Comparison of ENCODE assay signal across 1 cellular context in the genomic region with DNA sequence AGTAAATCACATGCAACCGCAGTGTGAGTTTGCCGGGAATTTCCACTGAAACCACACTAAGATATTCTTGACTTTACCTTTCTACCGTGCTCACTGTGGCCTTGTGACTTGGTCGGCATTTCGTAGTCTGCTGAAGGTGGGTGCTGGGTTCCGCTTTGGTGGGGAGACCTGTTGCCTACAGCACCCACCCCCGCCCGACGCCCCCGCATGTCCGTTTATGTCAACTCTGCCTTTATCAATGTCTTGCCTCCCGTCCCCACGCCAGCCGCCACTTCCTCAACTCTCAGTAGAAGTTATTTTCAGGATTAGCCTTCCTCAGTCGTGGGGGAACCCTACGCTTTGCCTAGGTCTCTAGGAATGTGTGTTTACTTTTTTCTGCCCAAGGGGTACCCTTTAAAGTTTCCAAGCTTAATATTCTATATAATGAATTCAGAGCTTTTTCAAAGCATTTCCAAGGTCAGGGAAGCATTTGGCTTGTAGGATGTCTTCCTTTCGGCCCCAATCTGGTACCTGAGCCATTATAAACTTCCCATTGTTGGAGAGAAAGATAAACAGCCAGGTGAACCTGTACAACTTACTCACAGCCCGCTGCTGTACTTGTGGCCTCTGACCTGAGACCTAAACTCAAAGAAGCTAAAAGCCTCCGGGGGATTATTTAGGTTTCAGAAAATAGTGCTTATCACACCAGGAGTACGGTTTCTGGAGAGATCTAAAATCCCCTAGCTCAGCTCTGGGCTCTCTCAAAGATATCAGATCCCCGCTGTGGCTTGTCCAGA.
TF ChIP-seq lines count a peak whose summit lies in the region.

No MANE protein-coding gene starts in this region.

TF ChIP-seq in GM12878, 131 proteins besides CTCF, POLR2A, EP300 and RAD21 (continued from another document and continues in another):
- TF ChIP-seq, protein P1, sequence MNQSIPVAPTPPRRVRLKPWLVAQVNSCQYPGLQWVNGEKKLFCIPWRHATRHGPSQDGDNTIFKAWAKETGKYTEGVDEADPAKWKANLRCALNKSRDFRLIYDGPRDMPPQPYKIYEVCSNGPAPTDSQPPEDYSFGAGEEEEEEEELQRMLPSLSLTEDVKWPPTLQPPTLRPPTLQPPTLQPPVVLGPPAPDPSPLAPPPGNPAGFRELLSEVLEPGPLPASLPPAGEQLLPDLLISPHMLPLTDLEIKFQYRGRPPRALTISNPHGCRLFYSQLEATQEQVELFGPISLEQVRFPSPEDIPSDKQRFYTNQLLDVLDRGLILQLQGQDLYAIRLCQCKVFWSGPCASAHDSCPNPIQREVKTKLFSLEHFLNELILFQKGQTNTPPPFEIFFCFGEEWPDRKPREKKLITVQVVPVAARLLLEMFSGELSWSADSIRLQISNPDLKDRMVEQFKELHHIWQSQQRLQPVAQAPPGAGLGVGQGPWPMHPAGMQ (IDR thresholded peaks at IDR 0.05; ENCODE audit: borderline replicate concordance), result no peak
- TF ChIP-seq CBX3 (IDR thresholded peaks at IDR 0.05; ENCODE audit: borderline replicate concordance, low read depth) (no peak), PKNOX1 (IDR thresholded peaks at IDR 0.05) (no peak), LARP7 (IDR thresholded peaks at IDR 0.05) (no peak), ZZZ3 (IDR thresholded peaks at IDR 0.05; ENCODE audit: control insufficient read depth, insufficient read length, low read depth) (no peak), RBBP5 (conservative IDR thresholded peaks at IDR 0.05) (no peak), DPF2 (IDR thresholded peaks at IDR 0.05) (peak; percentile 74), SRF (IDR thresholded peaks at IDR 0.05; ENCODE audit: low read depth in 2 of 2, low read length in 2 of 2) (no peak), ZNF622 (IDR thresholded peaks at IDR 0.05) (no peak), RAD51 (IDR thresholded peaks at IDR 0.05) (peak; percentile 62; the same call in 1 of the 2 replicates), CBX5 (IDR thresholded peaks at IDR 0.05; ENCODE audit: low read depth) (no peak), HCFC1 (IDR thresholded peaks at IDR 0.05; ENCODE audit: low read length) (no peak; the same call in 1 of the 2 replicates), HDGF (IDR thresholded peaks at IDR 0.05) (no peak), MTA3 (IDR thresholded peaks at IDR 0.05; ENCODE audit: borderline replicate concordance, low read length) (peak; percentile 79; the same call in 1 of the 2 replicates), SREBF1 (IDR thresholded peaks at IDR 0.05; ENCODE audit: low read length) (no peak), ZBTB11 (CRISPR knock-in tag; IDR thresholded peaks at IDR 0.05) (no peak), CREB1 (IDR thresholded peaks at IDR 0.05; ENCODE audit: low read depth) (peak; percentile 69), FOXM1 (IDR thresholded peaks at IDR 0.05; ENCODE audit: low read depth, low read length) (peak; percentile 86), NRF1 (conservative IDR thresholded peaks at IDR 0.05; ENCODE audit: low read depth, low read length) (no peak), FOS (IDR thresholded peaks at IDR 0.05; ENCODE audit: borderline replicate concordance, extremely low read depth, insufficient read length) (no peak), SIN3A (IDR thresholded peaks at IDR 0.05; ENCODE audit: low read depth, low read length) (no peak), USF2 (IDR thresholded peaks at IDR 0.05; ENCODE audit: borderline replicate concordance, low read depth, low read length) (no peak; the same call in 1 of the 2 replicates), SP1 (IDR thresholded peaks at IDR 0.05; ENCODE audit: low read depth, low read length) (peak; percentile 26), SPI1 (IDR thresholded peaks at IDR 0.05; ENCODE audit: borderline replicate concordance, insufficient read depth, low read depth, low read length) (peak; percentile 69; the same call in 1 of the 2 replicates), NFIC (IDR thresholded peaks at IDR 0.05; ENCODE audit: low read depth, low read length) (peak; percentile 75; the same call in 1 of the 2 replicates), BRCA1 (IDR thresholded peaks at IDR 0.05; ENCODE audit: low read depth, low read length) (no peak), BCL11A (IDR thresholded peaks at IDR 0.05; ENCODE audit: low read depth, low read length) (0 out of 2 replicates have a peak, but pooled peaks have one; percentile 65), JUNB (IDR thresholded peaks at IDR 0.05) (no peak), NFYA (IDR thresholded peaks at IDR 0.05; ENCODE audit: borderline replicate concordance, low read depth, low read length) (no peak), SUPT20H (IDR thresholded peaks at IDR 0.05; ENCODE audit: borderline replicate concordance, control insufficient read depth, low read depth, low read length) (no peak), ZBED1 (IDR thresholded peaks at IDR 0.05; ENCODE audit: borderline replicate concordance) (no peak), RFX5 (IDR thresholded peaks at IDR 0.05; ENCODE audit: low read depth, low read length) (no peak), E4F1 (IDR thresholded peaks at IDR 0.05; ENCODE audit: borderline replicate concordance, partially characterized antibody) (no peak), ZNF207 (IDR thresholded peaks at IDR 0.05; ENCODE audit: borderline replicate concordance) (no peak)
- TF ChIP-seq, protein P2, sequence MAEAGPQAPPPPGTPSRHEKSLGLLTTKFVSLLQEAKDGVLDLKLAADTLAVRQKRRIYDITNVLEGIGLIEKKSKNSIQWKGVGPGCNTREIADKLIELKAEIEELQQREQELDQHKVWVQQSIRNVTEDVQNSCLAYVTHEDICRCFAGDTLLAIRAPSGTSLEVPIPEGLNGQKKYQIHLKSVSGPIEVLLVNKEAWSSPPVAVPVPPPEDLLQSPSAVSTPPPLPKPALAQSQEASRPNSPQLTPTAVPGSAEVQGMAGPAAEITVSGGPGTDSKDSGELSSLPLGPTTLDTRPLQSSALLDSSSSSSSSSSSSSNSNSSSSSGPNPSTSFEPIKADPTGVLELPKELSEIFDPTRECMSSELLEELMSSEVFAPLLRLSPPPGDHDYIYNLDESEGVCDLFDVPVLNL (IDR thresholded peaks at IDR 0.05; ENCODE audit: low read depth, low read length), result no peak
- TF ChIP-seq, protein P3, sequence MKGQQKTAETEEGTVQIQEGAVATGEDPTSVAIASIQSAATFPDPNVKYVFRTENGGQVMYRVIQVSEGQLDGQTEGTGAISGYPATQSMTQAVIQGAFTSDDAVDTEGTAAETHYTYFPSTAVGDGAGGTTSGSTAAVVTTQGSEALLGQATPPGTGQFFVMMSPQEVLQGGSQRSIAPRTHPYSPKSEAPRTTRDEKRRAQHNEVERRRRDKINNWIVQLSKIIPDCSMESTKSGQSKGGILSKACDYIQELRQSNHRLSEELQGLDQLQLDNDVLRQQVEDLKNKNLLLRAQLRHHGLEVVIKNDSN (IDR thresholded peaks at IDR 0.05; ENCODE audit: borderline replicate concordance, extremely low read length, insufficient read depth, low read depth, low read length), result no peak
- TF ChIP-seq, protein P4, sequence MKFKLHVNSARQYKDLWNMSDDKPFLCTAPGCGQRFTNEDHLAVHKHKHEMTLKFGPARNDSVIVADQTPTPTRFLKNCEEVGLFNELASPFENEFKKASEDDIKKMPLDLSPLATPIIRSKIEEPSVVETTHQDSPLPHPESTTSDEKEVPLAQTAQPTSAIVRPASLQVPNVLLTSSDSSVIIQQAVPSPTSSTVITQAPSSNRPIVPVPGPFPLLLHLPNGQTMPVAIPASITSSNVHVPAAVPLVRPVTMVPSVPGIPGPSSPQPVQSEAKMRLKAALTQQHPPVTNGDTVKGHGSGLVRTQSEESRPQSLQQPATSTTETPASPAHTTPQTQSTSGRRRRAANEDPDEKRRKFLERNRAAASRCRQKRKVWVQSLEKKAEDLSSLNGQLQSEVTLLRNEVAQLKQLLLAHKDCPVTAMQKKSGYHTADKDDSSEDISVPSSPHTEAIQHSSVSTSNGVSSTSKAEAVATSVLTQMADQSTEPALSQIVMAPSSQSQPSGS (IDR thresholded peaks at IDR 0.05; ENCODE audit: low read length), result peak; percentile 64
- TF ChIP-seq, protein P5, sequence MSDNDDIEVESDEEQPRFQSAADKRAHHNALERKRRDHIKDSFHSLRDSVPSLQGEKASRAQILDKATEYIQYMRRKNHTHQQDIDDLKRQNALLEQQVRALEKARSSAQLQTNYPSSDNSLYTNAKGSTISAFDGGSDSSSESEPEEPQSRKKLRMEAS (IDR thresholded peaks at IDR 0.05; ENCODE audit: low read depth, low read length), result peak; percentile 64
- TF ChIP-seq, protein P6, sequence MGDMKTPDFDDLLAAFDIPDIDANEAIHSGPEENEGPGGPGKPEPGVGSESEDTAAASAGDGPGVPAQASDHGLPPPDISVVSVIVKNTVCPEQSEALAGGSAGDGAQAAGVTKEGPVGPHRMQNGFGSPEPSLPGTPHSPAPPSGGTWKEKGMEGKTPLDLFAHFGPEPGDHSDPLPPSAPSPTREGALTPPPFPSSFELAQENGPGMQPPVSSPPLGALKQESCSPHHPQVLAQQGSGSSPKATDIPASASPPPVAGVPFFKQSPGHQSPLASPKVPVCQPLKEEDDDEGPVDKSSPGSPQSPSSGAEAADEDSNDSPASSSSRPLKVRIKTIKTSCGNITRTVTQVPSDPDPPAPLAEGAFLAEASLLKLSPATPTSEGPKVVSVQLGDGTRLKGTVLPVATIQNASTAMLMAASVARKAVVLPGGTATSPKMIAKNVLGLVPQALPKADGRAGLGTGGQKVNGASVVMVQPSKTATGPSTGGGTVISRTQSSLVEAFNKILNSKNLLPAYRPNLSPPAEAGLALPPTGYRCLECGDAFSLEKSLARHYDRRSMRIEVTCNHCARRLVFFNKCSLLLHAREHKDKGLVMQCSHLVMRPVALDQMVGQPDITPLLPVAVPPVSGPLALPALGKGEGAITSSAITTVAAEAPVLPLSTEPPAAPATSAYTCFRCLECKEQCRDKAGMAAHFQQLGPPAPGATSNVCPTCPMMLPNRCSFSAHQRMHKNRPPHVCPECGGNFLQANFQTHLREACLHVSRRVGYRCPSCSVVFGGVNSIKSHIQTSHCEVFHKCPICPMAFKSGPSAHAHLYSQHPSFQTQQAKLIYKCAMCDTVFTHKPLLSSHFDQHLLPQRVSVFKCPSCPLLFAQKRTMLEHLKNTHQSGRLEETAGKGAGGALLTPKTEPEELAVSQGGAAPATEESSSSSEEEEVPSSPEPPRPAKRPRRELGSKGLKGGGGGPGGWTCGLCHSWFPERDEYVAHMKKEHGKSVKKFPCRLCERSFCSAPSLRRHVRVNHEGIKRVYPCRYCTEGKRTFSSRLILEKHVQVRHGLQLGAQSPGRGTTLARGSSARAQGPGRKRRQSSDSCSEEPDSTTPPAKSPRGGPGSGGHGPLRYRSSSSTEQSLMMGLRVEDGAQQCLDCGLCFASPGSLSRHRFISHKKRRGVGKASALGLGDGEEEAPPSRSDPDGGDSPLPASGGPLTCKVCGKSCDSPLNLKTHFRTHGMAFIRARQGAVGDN (IDR thresholded peaks at IDR 0.05), result peak; percentile 49
